ENCODE assay signal across 29 cellular contexts in the genomic region with DNA sequence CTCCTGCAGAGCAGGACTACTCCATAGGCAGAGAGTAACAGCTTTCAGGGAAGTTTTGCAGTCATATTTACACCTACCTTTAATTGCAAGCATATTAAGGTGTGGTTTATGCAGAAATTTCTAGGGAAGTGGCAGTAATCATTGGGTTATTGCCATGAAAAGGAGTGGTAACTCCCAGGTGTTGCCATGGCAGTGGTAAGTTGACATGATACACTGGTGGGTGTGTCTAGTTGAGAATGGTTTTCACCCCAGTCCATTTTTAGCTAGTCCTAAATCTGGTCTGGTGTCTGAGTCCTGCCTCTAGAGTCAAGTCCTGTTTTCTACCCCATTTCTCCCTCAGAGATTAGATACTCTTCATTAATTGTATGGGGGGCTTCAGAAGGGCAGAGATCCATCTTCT.
"Had no signal": no experiment of that assay in that cellular context is flagged by ENCODE, and none has a peak within 500 bp of the region (broad histone marks: within the 10 kb centered on the region; RNA-seq: fewer than 3 reads in every experiment).

No MANE protein-coding gene starts in this region.

- H3K36me3 Mint-ChIP-seq: activated CD4-positive, alpha-beta memory T cell treated with anti-CD3 and anti-CD28 coated beads for 36 hours; activated CD8-positive, alpha-beta memory T cell treated with anti-CD3 and anti-CD28 coated beads, Interleukin-2, amount 10 ng/mL, durations not matched to agents 7 days and 5 days; activated naive CD4-positive, alpha-beta T cell treated with anti-CD3 and anti-CD28 coated beads, Interleukin-2, amount 50 U/mL, for 24 hours; activated naive CD8-positive, alpha-beta T cell treated with anti-CD3 and anti-CD28 coated beads, Interleukin-2, amount 10 ng/mL, durations not matched to agents 7 days and 5 days; brain had no signal

- H3K4me3 Mint-ChIP-seq: activated CD4-positive, alpha-beta memory T cell treated with anti-CD3 and anti-CD28 coated beads for 36 hours; activated CD4-positive, alpha-beta T cell treated with anti-CD3 and anti-CD28 coated beads for 36 hours; activated CD4-positive, alpha-beta T cell treated with anti-CD3 and anti-CD28 coated beads, Interleukin-2, amount 10 ng/mL, durations not matched to agents 24 days and 14 days; activated CD8-positive, alpha-beta memory T cell treated with anti-CD3 and anti-CD28 coated beads, Interleukin-2, amount 10 ng/mL, durations not matched to agents 7 days and 5 days; activated CD8-positive, alpha-beta T cell treated with anti-CD3 and anti-CD28 coated beads, Interleukin-2, amount 10 ng/mL, durations not matched to agents 7 days and 5 days; activated naive CD4-positive, alpha-beta T cell treated with anti-CD3 and anti-CD28 coated beads for 36 hours; activated naive CD4-positive, alpha-beta T cell treated with anti-CD3 and anti-CD28 coated beads, Interleukin-2, amount 50 U/mL, for 24 hours; activated naive CD8-positive, alpha-beta T cell treated with anti-CD3 and anti-CD28 coated beads, Interleukin-2, amount 10 ng/mL, durations not matched to agents 7 days and 5 days; activated T-helper 1 cell treated with anti-CD3 and anti-CD28 coated beads, Interleukin-12 subunit alpha, Interleukin-12 subunit beta, Interleukin-2, Interleukin-4 antibody, amounts not matched to agents 30 ng/mL and 10 ng/mL and 1 ng/mL, durations not matched to agents 14 hours and 24 hours and 36 hours; brain; effector memory CD8-positive, alpha-beta T cell had no signal

- H3K27ac Mint-ChIP-seq: activated CD4-positive, alpha-beta memory T cell treated with anti-CD3 and anti-CD28 coated beads for 36 hours; activated CD4-positive, alpha-beta T cell treated with anti-CD3 and anti-CD28 coated beads for 36 hours; activated CD4-positive, alpha-beta T cell treated with anti-CD3 and anti-CD28 coated beads, Interleukin-2, amount 10 ng/mL, durations not matched to agents 24 days and 14 days; activated CD8-positive, alpha-beta memory T cell treated with anti-CD3 and anti-CD28 coated beads, Interleukin-2, amount 10 ng/mL, durations not matched to agents 7 days and 5 days; activated CD8-positive, alpha-beta T cell treated with anti-CD3 and anti-CD28 coated beads, Interleukin-2, amount 10 ng/mL, durations not matched to agents 7 days and 5 days; activated naive CD4-positive, alpha-beta T cell treated with anti-CD3 and anti-CD28 coated beads for 36 hours; activated naive CD4-positive, alpha-beta T cell treated with anti-CD3 and anti-CD28 coated beads, Interleukin-2, amount 50 U/mL, for 24 hours; activated naive CD8-positive, alpha-beta T cell treated with anti-CD3 and anti-CD28 coated beads, Interleukin-2, amount 10 ng/mL, durations not matched to agents 7 days and 5 days; activated T-helper 1 cell treated with anti-CD3 and anti-CD28 coated beads, Interleukin-12 subunit alpha, Interleukin-12 subunit beta, Interleukin-2, Interleukin-4 antibody, amounts not matched to agents 30 ng/mL and 10 ng/mL and 1 ng/mL, durations not matched to agents 14 hours and 24 hours and 36 hours; activated T-helper 2 cell treated with anti-CD3 and anti-CD28 coated beads, Interferon-gamma antibody, Interleukin-2, Interleukin-4, amounts not matched to agents 10 μg/mL and 5 μg/mL and 100 μg/mL, durations not matched to agents 14 hours and 24 hours and 36 hours; brain; effector memory CD8-positive, alpha-beta T cell had no signal

- H3K4me3 ChIP-seq: ascending aorta, heart left ventricle had no signal

- H3K27ac ChIP-seq: ascending aorta, epithelial cell of prostate, heart left ventricle had no signal

- ATAC-seq: activated CD4-positive, alpha-beta T cell treated with anti-CD3 and anti-CD28 coated beads for 36 hours; activated CD8-positive, alpha-beta memory T cell treated with anti-CD3 and anti-CD28 coated beads, Interleukin-2, amount 10 ng/mL, durations not matched to agents 7 days and 5 days; activated CD8-positive, alpha-beta T cell treated with anti-CD3 and anti-CD28 coated beads, Interleukin-2, amount 10 ng/mL, durations not matched to agents 7 days and 5 days; effector memory CD8-positive, alpha-beta T cell; heart left ventricle had no signal

- H3K36me3 ChIP-seq: ascending aorta, heart left ventricle had no signal

- FAIRE-seq: colon, frontal cortex had no signal

- H3K27me3 Mint-ChIP-seq: activated CD4-positive, alpha-beta memory T cell treated with anti-CD3 and anti-CD28 coated beads for 36 hours; activated CD4-positive, alpha-beta T cell treated with anti-CD3 and anti-CD28 coated beads for 36 hours; activated CD4-positive, alpha-beta T cell treated with anti-CD3 and anti-CD28 coated beads, Interleukin-2, amount 10 ng/mL, durations not matched to agents 24 days and 14 days; activated CD8-positive, alpha-beta memory T cell treated with anti-CD3 and anti-CD28 coated beads, Interleukin-2, amount 10 ng/mL, durations not matched to agents 7 days and 5 days; activated naive CD4-positive, alpha-beta T cell treated with anti-CD3 and anti-CD28 coated beads, Interleukin-2, amount 50 U/mL, for 24 hours; activated naive CD8-positive, alpha-beta T cell treated with anti-CD3 and anti-CD28 coated beads, Interleukin-2, amount 10 ng/mL, durations not matched to agents 7 days and 5 days; effector memory CD8-positive, alpha-beta T cell had no signal

- H3K4me1 Mint-ChIP-seq: activated CD4-positive, alpha-beta T cell treated with anti-CD3 and anti-CD28 coated beads for 36 hours; activated CD4-positive, alpha-beta T cell treated with anti-CD3 and anti-CD28 coated beads, Interleukin-2, amount 10 ng/mL, durations not matched to agents 24 days and 14 days; activated CD8-positive, alpha-beta memory T cell treated with anti-CD3 and anti-CD28 coated beads, Interleukin-2, amount 10 ng/mL, durations not matched to agents 7 days and 5 days; activated naive CD4-positive, alpha-beta T cell treated with anti-CD3 and anti-CD28 coated beads, Interleukin-2, amount 50 U/mL, for 24 hours; activated naive CD8-positive, alpha-beta T cell treated with anti-CD3 and anti-CD28 coated beads, Interleukin-2, amount 10 ng/mL, durations not matched to agents 7 days and 5 days had no signal

- H3K27me3 ChIP-seq: ascending aorta, heart left ventricle had no signal

- H3K4me1 ChIP-seq: ascending aorta, heart left ventricle had no signal

- DNase-seq: activated CD4-positive, alpha-beta memory T cell treated with anti-CD3 and anti-CD28 coated beads for 36 hours; activated CD4-positive, alpha-beta T cell treated with anti-CD3 and anti-CD28 coated beads for 36 hours; activated CD4-positive, alpha-beta T cell treated with anti-CD3 and anti-CD28 coated beads, Interleukin-2, amount 10 ng/mL, durations not matched to agents 24 days and 14 days; activated CD4-positive, CD25-positive, alpha-beta regulatory T cell; activated CD4-positive, CD25-positive, alpha-beta regulatory T cell treated with anti-CD3 and anti-CD28 coated beads, Interleukin-2, amount 50 U/mL, for 72 hours; activated CD8-positive, alpha-beta memory T cell treated with anti-CD3 and anti-CD28 coated beads, Interleukin-2, amount 10 ng/mL, durations not matched to agents 7 days and 5 days; activated CD8-positive, alpha-beta memory T cell treated with anti-CD3 and anti-CD28 coated beads, Interleukin-2, amount 50 U/mL, for 4 hours; activated CD8-positive, alpha-beta T cell treated with anti-CD3 and anti-CD28 coated beads, Interleukin-2, amount 10 ng/mL, durations not matched to agents 7 days and 5 days; activated effector memory CD4-positive, alpha-beta T cell treated with anti-CD3 and anti-CD28 coated beads, Interleukin-2, amount 50 U/mL, for 16 hours; activated naive CD4-positive, alpha-beta T cell treated with anti-CD3 and anti-CD28 coated beads for 36 hours; activated naive CD8-positive, alpha-beta T cell treated with anti-CD3 and anti-CD28 coated beads, Interleukin-2, amount 10 ng/mL, durations not matched to agents 7 days and 5 days; activated T-cell treated with anti-CD3 and anti-CD28 coated beads, Interleukin-2, amount 50 U/mL, for 1 hour; activated T-cell treated with anti-CD3 and anti-CD28 coated beads, Interleukin-2, amount 50 U/mL, for 48 hours; caudate nucleus; cortex of kidney; dermis blood vessel endothelial cell; effector CD4-positive, alpha-beta T cell; effector memory CD8-positive, alpha-beta T cell; foreskin fibroblast; heart left ventricle; T-helper 2 cell had no signal
